ENCODE assay signal across 21 cellular contexts in the genomic region with DNA sequence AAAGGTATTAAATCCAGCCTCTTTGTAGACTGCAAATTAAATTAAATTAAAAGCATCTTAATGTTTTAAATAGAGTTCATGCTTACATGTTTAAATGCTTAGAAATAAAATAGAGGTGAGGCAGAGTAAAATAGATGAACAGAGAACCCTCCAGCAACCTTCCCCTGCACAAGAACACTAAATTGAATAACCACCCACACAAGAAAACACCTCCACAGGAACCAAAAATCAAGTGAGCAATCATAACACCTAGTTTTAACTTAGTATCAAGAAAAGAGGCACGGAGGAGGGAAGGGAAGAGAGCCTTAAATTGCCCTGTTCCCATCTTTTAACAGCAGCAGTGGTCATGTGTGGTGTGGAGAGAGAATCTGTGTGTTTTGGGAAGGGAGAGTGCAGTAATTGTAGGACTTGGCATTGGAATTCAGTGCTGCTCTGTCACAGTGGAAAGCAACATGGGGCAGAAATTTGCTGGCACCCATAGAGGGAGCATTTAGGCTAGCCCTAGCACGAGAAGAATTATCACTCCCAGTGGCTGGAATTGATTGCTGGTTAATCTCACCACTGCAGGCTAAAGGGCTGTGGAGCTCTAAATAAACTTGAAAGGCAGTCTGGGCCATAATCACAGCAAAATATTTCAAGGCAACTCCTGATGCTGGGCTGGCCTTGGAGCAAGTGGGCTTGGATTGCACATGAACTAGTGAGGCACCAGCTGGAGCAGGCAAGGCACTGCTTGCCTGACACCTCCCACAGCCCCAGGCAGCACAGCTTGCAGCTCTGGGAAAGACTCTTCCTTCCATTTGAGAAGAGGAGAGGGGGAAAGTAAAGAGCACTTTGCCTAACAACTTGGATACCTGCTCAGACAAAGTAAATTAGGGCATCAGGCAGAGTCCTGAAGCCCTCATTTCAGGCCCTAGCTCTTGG.
DNase-seq lines count a peak whose midpoint lies in the region; FAIRE-seq and TF ChIP-seq lines count a peak whose summit lies in the region.
"Had no signal": no experiment of that assay in that cellular context is flagged by ENCODE, and none has a peak within 500 bp of the region (broad histone marks: within the 10 kb centered on the region; RNA-seq: fewer than 3 reads in every experiment).

No MANE protein-coding gene starts in this region.

- no peaks in the 10 kb centered on the region for H3K27me3 ChIP-seq in A673 (replicated peaks; ENCODE audit: insufficient read depth, low read depth, low read length, poor library complexity)
- no peaks in the 10 kb centered on the region for H3K27me3 ChIP-seq in H1 (replicated peaks in 1 of 4; ENCODE audit: control insufficient read depth in 3 of 4, extremely low read depth in 1 of 4, insufficient read depth in 3 of 4, low read length in 3 of 4)

- intact Hi-C loops in A673 (cut with micrococcal nuclease; ENCODE audit: unreplicated experiment): no loop called here

- no peaks in the 10 kb centered on the region for H3K79me2 ChIP-seq in H1 (ENCODE audit: control insufficient read depth in 1 of 2, insufficient read depth in 2 of 2, low read length in 2 of 2)

- no peak overlapping the region for H3K14ac ChIP-seq in H1 (ENCODE audit: insufficient read length)

- no peak overlapping the region for H3K18ac ChIP-seq in H1 (ENCODE audit: extremely low read depth, low read length)

- H3K23me2 ChIP-seq in H1 (ENCODE audit: low read depth, low read length): peaks cover 2% of the 10 kb centered on the region; the same call in 1 of the 2 replicates

- TF ChIP-seq EP300 in H1 (IDR thresholded peaks at IDR 0.05; ENCODE audit: borderline replicate concordance in 1 of 2, low read depth in 2 of 2, low read length in 2 of 2): no peak

- peaks cover 13% of the 10 kb centered on the region for H3K9me3 Mint-ChIP-seq in activated CD4-positive, alpha-beta memory T cell treated with anti-CD3 and anti-CD28 coated beads, Interleukin-2, amount 10 ng/mL, durations not matched to agents 7 days and 5 days

- H2BK5ac ChIP-seq in H1 (ENCODE audit: low read depth, low read length): no peak overlapping the region

- no peak overlapping the region for H3K4ac ChIP-seq in H1 (replicated peaks; ENCODE audit: insufficient read length, low read depth, low read length)

- no peak for TF ChIP-seq POLR2A in H1 (IDR thresholded peaks at IDR 0.05; ENCODE audit: control extremely low read depth in 1 of 2, low read depth in 2 of 2, low read length in 2 of 2)

- no peak overlapping the region for H3K4me2 ChIP-seq in H1 (ENCODE audit: insufficient read depth in 1 of 2, low read depth in 2 of 2, low read length in 2 of 2)

- 0 out of 2 replicates have a peak overlapping the region, but pooled peaks have one; percentile 77 for H2BK15ac ChIP-seq in H1 (ENCODE audit: low read length)

- H2AK5ac ChIP-seq in H1 (ENCODE audit: low read depth, low read length): no peak overlapping the region

- no peak overlapping the region for H2BK12ac ChIP-seq in H1 (ENCODE audit: low read depth, low read length)

- no peak overlapping the region; the same call in 1 of the 2 replicates for H2AFZ ChIP-seq in H1 (ENCODE audit: low read length)

- no peak for TF ChIP-seq RAD21 in H1 (IDR thresholded peaks at IDR 0.05 in 1 of 2, conservative IDR thresholded peaks at IDR 0.05 in 1 of 2; ENCODE audit: low read depth in 2 of 2, low read length in 2 of 2)

- BruUV-seq in A673 (replicated peaks; lab: Mats Ljungman, UMichigan): no TSS peak

- H3K9me3 ChIP-seq in A673 (ENCODE audit: low read depth, low read length, poor library complexity, severe bottlenecking) (peaks cover 16% of the 10 kb centered on the region), H1 (ENCODE audit: insufficient read depth in 2 of 2, low read depth in 1 of 2, low read length in 1 of 2) (no peaks in the 10 kb centered on the region)

- peak overlapping the region; percentile 82; the same call in 1 of the 2 replicates for H4K8ac ChIP-seq in H1 (ENCODE audit: extremely low read depth, insufficient read depth, low read length)

- no peak overlapping the region for H3K23ac ChIP-seq in H1 (ENCODE audit: insufficient read length)

- WGBS in H1 (ENCODE audit: extremely low coverage in 1 of 2, insufficient coverage in 1 of 2, insufficient read length in 1 of 2, insufficient replicate concordance in 2 of 2, low coverage in 1 of 2, low lambda C conversion rate in 2 of 2, missing lambda C conversion rate in 1 of 2), 2 experiments: 79% methylated on average over 2 of the region's 2 CpGs; no CpG with 5 or more reads in 1 of the 2 experiments

- CTCF ChIA-PET in A673 (lab: Charles Lee) (no interaction called here), H1 (lab: Charles Lee; ENCODE audit: partially characterized antibody) (no interaction called here), GM10248 (lab: Yijun Ruan, JAX) (no interaction called here)
- CTCF ChIA-PET in activated CD4-positive, alpha-beta memory T cell treated with anti-CD3 and anti-CD28 coated beads, Interleukin-2, amount 10 ng/mL, durations not matched to agents 7 days and 5 days (lab: Charles Lee): no interaction called here

- no peak overlapping the region for H3K27ac Mint-ChIP-seq in activated CD4-positive, alpha-beta memory T cell treated with anti-CD3 and anti-CD28 coated beads, Interleukin-2, amount 10 ng/mL, durations not matched to agents 7 days and 5 days
- H3K27ac Mint-ChIP-seq: CD8-positive, alpha-beta memory T cell; IgD-negative memory B cell had no signal

- no peak overlapping the region for H3K56ac ChIP-seq in H1 (replicated peaks; ENCODE audit: insufficient read length, low read depth, low read length)

- H3K9ac ChIP-seq in H1 (replicated peaks in 1 of 4; ENCODE audit: extremely low read depth in 1 of 4, low read depth in 3 of 4, low read length in 3 of 4): no peak overlapping the region

- no peaks in the 10 kb centered on the region for H3K27me3 Mint-ChIP-seq in activated CD4-positive, alpha-beta memory T cell treated with anti-CD3 and anti-CD28 coated beads, Interleukin-2, amount 10 ng/mL, durations not matched to agents 7 days and 5 days
- H3K27me3 Mint-ChIP-seq: CD8-positive, alpha-beta memory T cell; IgD-negative memory B cell had no signal

- no peak overlapping the region for H4K91ac ChIP-seq in H1 (replicated peaks; ENCODE audit: insufficient read length, low read length)

- no peak overlapping the region for H3K4me3 Mint-ChIP-seq in activated CD4-positive, alpha-beta memory T cell treated with anti-CD3 and anti-CD28 coated beads, Interleukin-2, amount 10 ng/mL, durations not matched to agents 7 days and 5 days
- H3K4me3 Mint-ChIP-seq: CD8-positive, alpha-beta memory T cell; IgD-negative memory B cell had no signal

- H3K4me1 ChIP-seq in A673 (ENCODE audit: insufficient read depth, low read length, poor library complexity, severe bottlenecking) (no peaks in the 10 kb centered on the region), H1 (replicated peaks in 1 of 4; ENCODE audit: control insufficient read depth in 3 of 4, insufficient read depth in 4 of 4, low read length in 3 of 4) (no peaks in the 10 kb centered on the region)

- no peaks in the 10 kb centered on the region for H4K20me1 ChIP-seq in H1 (replicated peaks in 1 of 2; ENCODE audit: control insufficient read depth in 1 of 2, insufficient read depth in 2 of 2, low read length in 2 of 2)

- DNase-seq in A673 (ENCODE audit: low spot score): peak; percentile 15
- peak; percentile 31 for DNase-seq in NCI-H1694 treated with DMSO at 0.1 percent for 48 hours (lab: John Stamatoyannopoulos, UW)
- no peak for DNase-seq in H1 (ENCODE audit: low read depth in 1 of 2, low spot score in 2 of 2)
- DNase-seq in occipital lobe (lab: John Stamatoyannopoulos, UW): peak; percentile 64
- no peak for DNase-seq in GM10248 (ENCODE audit: extremely low spot score)
- DNase-seq in germinal center (ENCODE audit: low spot score): no peak
- no peak for DNase-seq in activated CD4-positive, alpha-beta memory T cell treated with anti-CD3 and anti-CD28 coated beads, Interleukin-2, amount 10 ng/mL, durations not matched to agents 7 days and 5 days
- DNase-seq in RPMI8226: no peak
- DNase-seq: Calu3; CD8-positive, alpha-beta memory T cell; GDM1; NCI-H1105 treated with DMSO at 0.1 percent for 48 hours; NCI-H2081 treated with DMSO at 0.1 percent for 48 hours; NCI-H2227 treated with DMSO at 0.1 percent for 48 hours; NCI-H524; NCI-H82; SHP77 had no signal

- no peak for FAIRE-seq in H1 (lab: Jason Lieb, UNC)
- FAIRE-seq: GM19239, H54 had no signal

- no peak overlapping the region for H4K5ac ChIP-seq in H1 (ENCODE audit: insufficient read length, low read depth, low read length)

- H3K4me3 ChIP-seq in A673 (ENCODE audit: low read depth, low read length, poor library complexity, severe bottlenecking): no peak overlapping the region
- H3K4me3 ChIP-seq in H1 (ENCODE audit: extremely low read depth in 1 of 4, insufficient read depth in 2 of 4, low read depth in 3 of 4, low read length in 4 of 4): no peak overlapping the region

- POLR2A ChIA-PET in A673 (lab: Charles Lee; ENCODE audit: low non-redundant PET): no interaction called here
- POLR2A ChIA-PET in H1 (lab: Charles Lee; ENCODE audit: partially characterized antibody): no interaction called here
- POLR2A ChIA-PET in GM10248 (lab: Yijun Ruan, JAX): no interaction called here
- POLR2A ChIA-PET in activated CD4-positive, alpha-beta memory T cell treated with anti-CD3 and anti-CD28 coated beads, Interleukin-2, amount 10 ng/mL, durations not matched to agents 7 days and 5 days (lab: Charles Lee): no interaction called here

- no peaks in the 10 kb centered on the region for H3K36me3 Mint-ChIP-seq in activated CD4-positive, alpha-beta memory T cell treated with anti-CD3 and anti-CD28 coated beads, Interleukin-2, amount 10 ng/mL, durations not matched to agents 7 days and 5 days (ENCODE audit: low read depth)
- H3K36me3 Mint-ChIP-seq: CD8-positive, alpha-beta memory T cell had no signal

- H3K36me3 ChIP-seq in A673 (ENCODE audit: insufficient read depth, low read length, poor library complexity, severe bottlenecking) (no peaks in the 10 kb centered on the region), H1 (ENCODE audit: control insufficient read depth in 2 of 4, insufficient read depth in 4 of 4, low read length in 3 of 4) (no peaks in the 10 kb centered on the region)

- TF ChIP-seq CTCF in A673 (conservative IDR thresholded peaks at IDR 0.05; ENCODE audit: low read depth, low read length) (no peak), H1 (IDR thresholded peaks at IDR 0.05; ENCODE audit: control extremely low read depth in 1 of 3, insufficient read depth in 1 of 3, low read depth in 1 of 3, low read length in 3 of 3) (peak in 1 of 3 experiments; percentile 16; a peak in 1 of 4 replicates), GM10248 (IDR thresholded peaks at IDR 0.05; ENCODE audit: control extremely low read depth, extremely low read depth, low read depth, missing control alignments) (no peak)

- H3K79me1 ChIP-seq in H1 (ENCODE audit: low read depth, low read length): no peaks in the 10 kb centered on the region

- H3K27ac ChIP-seq in A673 (ENCODE audit: low read depth, low read length, poor library complexity, severe bottlenecking): no peak overlapping the region
- no peak overlapping the region for H3K27ac ChIP-seq in H1 (ENCODE audit: low read depth, low read length)
- H3K27ac ChIP-seq: C4-2B had no signal

- H2BK20ac ChIP-seq in H1 (ENCODE audit: low read length): no peak overlapping the region

- H2BK120ac ChIP-seq in H1 (replicated peaks; ENCODE audit: low read depth, low read length): no peak overlapping the region

- H3K4me1 Mint-ChIP-seq in activated CD4-positive, alpha-beta memory T cell treated with anti-CD3 and anti-CD28 coated beads, Interleukin-2, amount 10 ng/mL, durations not matched to agents 7 days and 5 days: no peaks in the 10 kb centered on the region
- H3K4me1 Mint-ChIP-seq: CD8-positive, alpha-beta memory T cell; IgD-negative memory B cell had no signal

Comparison
In these comparisons a context has a peak if more than half of its experiments do, and no peak if none do; other contexts are left out.
1. DNase-seq: peak in A673 (single experiment), NCI-H1694 treated with DMSO at 0.1 percent for 48 hours (single experiment) and occipital lobe (single experiment); none in H1 (0 of 2), GM10248 (single experiment), germinal center (single experiment), activated CD4-positive, alpha-beta memory T cell treated with anti-CD3 and anti-CD28 coated beads, Interleukin-2, amount 10 ng/mL, durations not matched to agents 7 days and 5 days (single experiment) and RPMI8226 (single experiment).